ENCODE assay signal across 9 cellular contexts in the genomic region with DNA sequence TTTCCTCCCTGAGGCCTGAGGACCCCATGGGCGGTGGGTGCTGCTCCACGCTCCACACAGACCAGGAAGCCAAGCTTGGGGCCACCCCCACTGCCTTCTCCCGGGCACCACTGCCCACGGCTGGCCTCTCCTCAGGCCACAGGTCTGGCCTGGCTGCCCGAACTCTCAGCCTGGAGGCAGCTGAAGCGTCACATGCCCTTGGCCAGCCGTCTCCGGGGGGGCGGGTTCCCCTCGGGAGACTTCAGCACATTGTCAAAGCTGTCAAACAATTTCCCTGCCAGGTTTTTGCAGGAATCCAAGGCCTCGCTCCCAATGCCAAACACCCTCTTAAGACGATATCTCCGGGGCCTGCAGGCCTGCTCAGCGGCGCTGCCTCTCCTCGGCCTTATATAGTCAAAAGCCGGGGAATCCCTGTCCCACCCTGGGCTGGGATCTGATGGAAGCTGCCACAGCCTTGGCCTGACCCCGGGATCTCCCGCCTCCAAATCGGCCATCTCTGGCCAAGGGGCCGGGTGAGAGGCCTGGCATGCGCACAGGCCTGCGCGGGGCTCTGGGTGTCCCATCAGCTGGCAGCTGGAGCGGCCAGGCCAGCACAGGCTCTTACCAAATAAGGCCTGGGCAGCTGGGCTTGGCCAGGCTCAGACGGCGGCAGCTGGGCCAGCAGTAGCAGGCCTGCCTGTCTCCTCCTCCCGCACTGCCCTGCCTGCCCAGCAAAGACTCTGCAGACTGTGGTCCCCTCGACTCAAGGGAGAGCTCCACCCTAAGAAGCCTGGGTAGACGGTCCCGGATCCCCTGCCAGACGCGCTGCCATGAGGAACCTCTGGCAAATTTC. TPM values are rescaled to one million over a fixed set of nuclear protein-coding genes. Genes with fewer than 3 reads are reported as not detected.
DNase-seq lines count a peak whose midpoint lies in the region; ATAC-seq, FAIRE-seq and TF ChIP-seq lines count a peak whose summit lies in the region.
"Had no signal": no experiment of that assay in that cellular context is flagged by ENCODE, and none has a peak within 500 bp of the region (broad histone marks: within the 10 kb centered on the region; RNA-seq: fewer than 3 reads in every experiment).

No MANE protein-coding gene starts in this region.

- peaks cover 14% of the 10 kb centered on the region for H3K4me1 Mint-ChIP-seq in stimulated activated effector memory CD8-positive, alpha-beta T cell treated with anti-CD3 and anti-CD28 coated beads, Interleukin-12 subunit alpha, Interleukin-12 subunit beta, amount 100 ng/mL, for 72 hours

- no peak for ATAC-seq in stimulated activated effector memory CD8-positive, alpha-beta T cell treated with anti-CD3 and anti-CD28 coated beads, Interleukin-12 subunit alpha, Interleukin-12 subunit beta, amount 100 ng/mL, for 72 hours
- ATAC-seq in HG02870 (IDR thresholded peaks at IDR 0.05; ENCODE audit: unreplicated experiment) (no peak), GM21717 (IDR thresholded peaks at IDR 0.05; ENCODE audit: unreplicated experiment) (no peak)

- DNase-seq in HTR-8/SVneo (ENCODE audit: insufficient read length, low spot score) (no peak), caudate nucleus (lab: John Stamatoyannopoulos, UW) (peak in 60 of 61 donors; percentile 17 to 98 (median 88)), mammary epithelial cell (no peak), HUDEP-2 (lab: John Stamatoyannopoulos, UW; ENCODE audit: unreplicated experiment in 76 of 76) (no peak)
- no peak for DNase-seq in stimulated activated effector memory CD8-positive, alpha-beta T cell treated with anti-CD3 and anti-CD28 coated beads, Interleukin-12 subunit alpha, Interleukin-12 subunit beta, amount 100 ng/mL, for 72 hours (ENCODE audit: low spot score in 2 of 2)
- DNase-seq: activated CD8-positive, alpha-beta memory T cell treated with anti-CD3 and anti-CD28 coated beads, Interleukin-2, amount 50 U/mL, for 4 hours had no signal

- TF ChIP-seq CTCF in mammary epithelial cell (conservative IDR thresholded peaks at IDR 0.05 in 1 of 2, IDR thresholded peaks at IDR 0.05 in 1 of 2; ENCODE audit: extremely low read depth in 1 of 2, insufficient read depth in 1 of 2, low read depth in 1 of 2, low read length in 2 of 2), result no peak

- dilution Hi-C loops in mammary epithelial cell (cut with HindIII; ENCODE audit: low sequenced_read_pairs), result loop anchor here (5.0 kb wide), 1 partner anchor 41 kb away; no protein-coding TSS in a partner anchor

- WGBS in mammary epithelial cell (ENCODE audit: low coverage, missing lambda C conversion rate), result 45% methylated on average over 6 of the region's 33 CpGs

- H3K27ac ChIP-seq in caudate nucleus (ENCODE audit: low read depth, low read length) (peak overlapping the region; percentile 97), layer of hippocampus (ENCODE audit: low read depth, low read length) (peak overlapping the region; percentile 92), mammary epithelial cell (ENCODE audit: insufficient read depth, low read depth, low read length) (no peak overlapping the region)

- peaks cover 10% of the 10 kb centered on the region for H3K4me1 ChIP-seq in mammary epithelial cell (ENCODE audit: insufficient read depth, low read length)

- peak; percentile 77 for FAIRE-seq in HTR-8/SVneo (lab: Jason Lieb, UNC)

- no TSS peak for BruUV-seq in mammary epithelial cell (replicated peaks; lab: Mats Ljungman, UMichigan)

- CTCF ChIA-PET in mammary epithelial cell (lab: Charles Lee; ENCODE audit: low non-redundant PET), result no interaction called here

- no peak overlapping the region for H3K4me3 ChIP-seq in mammary epithelial cell (replicated peaks in 1 of 3; ENCODE audit: insufficient read depth in 1 of 3, low read depth in 2 of 3, low read length in 3 of 3)

- peak overlapping the region; percentile 60 for H3K27ac Mint-ChIP-seq in stimulated activated effector memory CD8-positive, alpha-beta T cell treated with anti-CD3 and anti-CD28 coated beads, Interleukin-12 subunit alpha, Interleukin-12 subunit beta, amount 100 ng/mL, for 72 hours

- H3K9me3 Mint-ChIP-seq in stimulated activated effector memory CD8-positive, alpha-beta T cell treated with anti-CD3 and anti-CD28 coated beads, Interleukin-12 subunit alpha, Interleukin-12 subunit beta, amount 100 ng/mL, for 72 hours, result no peaks in the 10 kb centered on the region

- no peaks in the 10 kb centered on the region for H3K79me2 ChIP-seq in mammary epithelial cell (ENCODE audit: insufficient read depth, low read length)

- H3K9ac ChIP-seq in mammary epithelial cell (ENCODE audit: insufficient read depth, low read length), result no peak overlapping the region

- H3K27me3 ChIP-seq in layer of hippocampus (ENCODE audit: control insufficient read depth, insufficient read depth, low read length), result no peaks in the 10 kb centered on the region
- no peaks in the 10 kb centered on the region for H3K27me3 ChIP-seq in mammary epithelial cell (ENCODE audit: insufficient read depth, low read length)

- no peak overlapping the region for H3K4me2 ChIP-seq in mammary epithelial cell (ENCODE audit: insufficient read depth, low read depth, low read length)

- H3K4me3 Mint-ChIP-seq in stimulated activated effector memory CD8-positive, alpha-beta T cell treated with anti-CD3 and anti-CD28 coated beads, Interleukin-12 subunit alpha, Interleukin-12 subunit beta, amount 100 ng/mL, for 72 hours, result no peak overlapping the region

- H3K36me3 ChIP-seq in mammary epithelial cell (ENCODE audit: insufficient read depth, low read length), result no peaks in the 10 kb centered on the region

- no peak overlapping the region for H2AFZ ChIP-seq in mammary epithelial cell (ENCODE audit: low read depth, low read length)

- intact Hi-C loops in mammary epithelial cell (cut with micrococcal nuclease), result no loop called here

- no peaks in the 10 kb centered on the region for H3K36me3 Mint-ChIP-seq in stimulated activated effector memory CD8-positive, alpha-beta T cell treated with anti-CD3 and anti-CD28 coated beads, Interleukin-12 subunit alpha, Interleukin-12 subunit beta, amount 100 ng/mL, for 72 hours

- no peaks in the 10 kb centered on the region for H4K20me1 ChIP-seq in mammary epithelial cell (ENCODE audit: insufficient read depth, low read length)

- in situ Hi-C loops in mammary epithelial cell (cut with MboI; ENCODE audit: low sequenced_read_pairs in 2 of 2), result no loop called here

- H3K9me3 ChIP-seq in mammary epithelial cell (replicated peaks; ENCODE audit: insufficient read depth, low read length), result peaks cover 4% of the 10 kb centered on the region

RNA-seq across cellular contexts. Expression of a gene that starts 49.7 kb away (rescaled TPM):
- 10 to 100 TPM; 16.2 to 21.2 TPM for total RNA-seq in mammary epithelial cell
- 15.4 TPM for polyA plus RNA-seq in mammary epithelial cell
- polyA minus RNA-seq in mammary epithelial cell, result 5.9 TPM

Comparison
In these comparisons a context has a peak if more than half of its experiments do, and no peak if none do; other contexts are left out.
1. DNase-seq: peak in caudate nucleus (60 of 61); none in HTR-8/SVneo (single experiment), stimulated activated effector memory CD8-positive, alpha-beta T cell treated with anti-CD3 and anti-CD28 coated beads, Interleukin-12 subunit alpha, Interleukin-12 subunit beta, amount 100 ng/mL, for 72 hours (0 of 2), mammary epithelial cell (single experiment) and HUDEP-2 (0 of 76).